27 cellular contexts compared by ENCODE assay signal in genomic region chr1:90881034-90881433, GRCh38.
"Had no signal": no experiment of that assay in that cellular context is flagged by ENCODE, and none has a peak within 500 bp of the region (broad histone marks: within the 10 kb centered on the region; RNA-seq: fewer than 3 reads in every experiment).

No MANE protein-coding gene starts in this region.

- H3K27ac Mint-ChIP-seq: activated B cell treated with CpG ODN at 0.5 μM for 24 hours; activated CD4-positive, alpha-beta T cell treated with anti-CD3 and anti-CD28 coated beads, Interleukin-2, amount 10 ng/mL, durations not matched to agents 24 days and 14 days; activated CD8-positive, alpha-beta memory T cell treated with anti-CD3 and anti-CD28 coated beads, Interleukin-2, amount 10 ng/mL, durations not matched to agents 7 days and 5 days; activated naive CD4-positive, alpha-beta T cell treated with anti-CD3 and anti-CD28 coated beads, Interleukin-2, amount 50 U/mL, for 24 hours; activated T-cell treated with anti-CD3 and anti-CD28 coated beads, Interleukin-2, amount 50 U/mL, for 24 hours; activated T-helper 1 cell treated with anti-CD3 and anti-CD28 coated beads, Interleukin-12 subunit alpha, Interleukin-12 subunit beta, Interleukin-2, Interleukin-4 antibody, amounts not matched to agents 30 ng/mL and 10 ng/mL and 1 ng/mL, durations not matched to agents 14 hours and 24 hours and 36 hours; T-cell had no signal

- H3K27ac ChIP-seq: ascending aorta, body of pancreas, SK-N-MC had no signal

- DNase-seq: activated B cell treated with CpG ODN at 0.5 μM for 24 hours; activated CD4-positive, alpha-beta T cell treated with anti-CD3 and anti-CD28 coated beads for 1 hour; activated CD4-positive, alpha-beta T cell treated with anti-CD3 and anti-CD28 coated beads, Interleukin-2, amount 10 ng/mL, durations not matched to agents 24 days and 14 days; activated CD4-positive, alpha-beta T cell treated with anti-CD3 and anti-CD28 coated beads, Interleukin-2, amount 50 U/mL, for 48 hours; activated CD8-positive, alpha-beta memory T cell treated with anti-CD3 and anti-CD28 coated beads, Interleukin-2, amount 10 ng/mL, durations not matched to agents 7 days and 5 days; activated effector memory CD4-positive, alpha-beta T cell treated with Interleukin-2 at 50 U/mL for 16 hours; activated naive CD4-positive, alpha-beta T cell; activated T-cell treated with anti-CD3 and anti-CD28 coated beads, Interleukin-2, amount 50 U/mL, for 24 hours; body of pancreas; Kasumi-1; KBM-7; NCI-H1048; NCI-H1436; NCI-H1694 treated with DMSO at 0.1 percent for 48 hours; NCI-H2081 treated with DMSO at 0.1 percent for 48 hours; NCI-H2227 treated with DMSO at 0.1 percent for 48 hours; NCI-H510A; NCI-H526 treated with DMSO at 0.1 percent for 48 hours; SIG-M5; T-cell; T-helper 2 cell; T1000 had no signal

- H3K4me3 ChIP-seq: ascending aorta, body of pancreas, SK-N-MC had no signal

- H3K4me3 Mint-ChIP-seq: activated B cell treated with CpG ODN at 0.5 μM for 24 hours; activated CD4-positive, alpha-beta T cell treated with anti-CD3 and anti-CD28 coated beads, Interleukin-2, amount 10 ng/mL, durations not matched to agents 24 days and 14 days; activated CD8-positive, alpha-beta memory T cell treated with anti-CD3 and anti-CD28 coated beads, Interleukin-2, amount 10 ng/mL, durations not matched to agents 7 days and 5 days; activated naive CD4-positive, alpha-beta T cell treated with anti-CD3 and anti-CD28 coated beads, Interleukin-2, amount 50 U/mL, for 24 hours; activated T-cell treated with anti-CD3 and anti-CD28 coated beads, Interleukin-2, amount 50 U/mL, for 24 hours; activated T-helper 1 cell treated with anti-CD3 and anti-CD28 coated beads, Interleukin-12 subunit alpha, Interleukin-12 subunit beta, Interleukin-2, Interleukin-4 antibody, amounts not matched to agents 30 ng/mL and 10 ng/mL and 1 ng/mL, durations not matched to agents 14 hours and 24 hours and 36 hours; central memory CD8-positive, alpha-beta T cell; T-cell had no signal

- H3K4me1 Mint-ChIP-seq: activated B cell treated with CpG ODN at 0.5 μM for 24 hours; activated CD4-positive, alpha-beta T cell treated with anti-CD3 and anti-CD28 coated beads, Interleukin-2, amount 10 ng/mL, durations not matched to agents 24 days and 14 days; activated CD8-positive, alpha-beta memory T cell treated with anti-CD3 and anti-CD28 coated beads, Interleukin-2, amount 10 ng/mL, durations not matched to agents 7 days and 5 days; activated naive CD4-positive, alpha-beta T cell treated with anti-CD3 and anti-CD28 coated beads, Interleukin-2, amount 50 U/mL, for 24 hours; central memory CD8-positive, alpha-beta T cell; T-cell had no signal

- H3K36me3 ChIP-seq: ascending aorta had no signal

- H3K27me3 Mint-ChIP-seq: activated CD4-positive, alpha-beta T cell treated with anti-CD3 and anti-CD28 coated beads, Interleukin-2, amount 10 ng/mL, durations not matched to agents 24 days and 14 days; activated CD8-positive, alpha-beta memory T cell treated with anti-CD3 and anti-CD28 coated beads, Interleukin-2, amount 10 ng/mL, durations not matched to agents 7 days and 5 days had no signal

- H3K4me1 ChIP-seq: ascending aorta, body of pancreas had no signal

- H3K27me3 ChIP-seq: ascending aorta, body of pancreas had no signal
